In the genomic region with DNA sequence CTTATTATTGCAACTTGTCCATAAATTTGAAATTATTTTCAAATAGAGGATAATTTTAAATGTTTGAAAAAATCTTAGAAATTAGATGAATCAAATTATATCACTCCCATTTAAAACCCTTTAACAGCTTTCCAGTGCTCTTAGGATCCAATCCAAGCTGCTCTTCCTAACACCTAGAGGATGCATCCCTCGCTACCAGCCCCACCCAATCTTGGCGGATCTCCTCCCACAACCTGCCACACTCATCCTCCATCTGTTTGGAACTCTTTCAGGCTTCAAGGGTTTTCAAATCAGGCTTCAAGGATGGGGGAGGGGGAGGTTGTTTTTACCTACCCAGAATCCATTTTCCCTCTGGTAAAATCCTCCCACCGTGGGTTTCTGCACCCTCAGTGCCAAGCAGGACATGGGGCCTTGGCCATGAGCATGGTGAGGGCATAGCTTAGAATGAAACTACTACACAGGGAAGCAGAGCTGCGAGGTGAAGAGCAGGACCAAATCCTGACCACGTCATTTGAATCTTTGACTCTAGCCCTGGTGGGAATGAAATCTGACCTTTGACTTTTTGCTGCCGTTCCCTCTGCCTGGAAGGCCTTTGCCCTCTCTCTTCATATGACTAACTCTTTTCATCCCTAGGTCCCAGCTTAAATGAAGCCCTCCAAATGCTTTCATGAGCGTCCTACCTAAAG, we compare ENCODE assay signal across 1 cellular context.
TF ChIP-seq lines count a peak whose summit lies in the region.

No MANE protein-coding gene starts in this region.

TF ChIP-seq in K562, 482 proteins besides CTCF, POLR2A, EP300 and RAD21:
- TF ChIP-seq HDGF (IDR thresholded peaks at IDR 0.05) (no peak), ADNP (tag; IDR thresholded peaks at IDR 0.05) (no peak), DNMT1 (IDR thresholded peaks at IDR 0.05) (no peak), NR2C1 (IDR thresholded peaks at IDR 0.05) (no peak), NR2C1 (tag; IDR thresholded peaks at IDR 0.05) (0 out of 2 replicates have a peak, but pooled peaks have one; percentile 16)
- TF ChIP-seq, protein P1, sequence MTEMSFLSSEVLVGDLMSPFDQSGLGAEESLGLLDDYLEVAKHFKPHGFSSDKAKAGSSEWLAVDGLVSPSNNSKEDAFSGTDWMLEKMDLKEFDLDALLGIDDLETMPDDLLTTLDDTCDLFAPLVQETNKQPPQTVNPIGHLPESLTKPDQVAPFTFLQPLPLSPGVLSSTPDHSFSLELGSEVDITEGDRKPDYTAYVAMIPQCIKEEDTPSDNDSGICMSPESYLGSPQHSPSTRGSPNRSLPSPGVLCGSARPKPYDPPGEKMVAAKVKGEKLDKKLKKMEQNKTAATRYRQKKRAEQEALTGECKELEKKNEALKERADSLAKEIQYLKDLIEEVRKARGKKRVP (CRISPR knock-in tag; IDR thresholded peaks at IDR 0.05), result no peak
TF ChIP-seq in K562: peak in this region for 1.
